4 cellular contexts compared by ENCODE assay signal in genomic region chr3:121424549-121424948, GRCh38.
TF ChIP-seq lines count a peak whose summit lies in the region.

No MANE protein-coding gene starts in this region.

TF ChIP-seq in HepG2, 621 proteins besides CTCF, POLR2A, EP300 and RAD21:
- TF ChIP-seq CREB1 (IDR thresholded peaks at IDR 0.05) (0 out of 2 replicates have a peak, but pooled peaks have one; percentile 17), CREB1 (CRISPR knock-in tag; IDR thresholded peaks at IDR 0.05) (no peak), ZNF44 (CRISPR knock-in tag; IDR thresholded peaks at IDR 0.05) (no peak), ATF7 (IDR thresholded peaks at IDR 0.05) (peak; percentile 85), ATF7 (CRISPR knock-in tag; IDR thresholded peaks at IDR 0.05) (no peak)

TF ChIP-seq in HEK293, 187 proteins besides CTCF, POLR2A, EP300 and RAD21:
- peak; percentile 67; the same call in 1 of the 2 replicates for TF ChIP-seq ATF2 (tag by site-specific recombination; IDR thresholded peaks at IDR 0.05; ENCODE audit: low read depth)
- no peak for TF ChIP-seq ZNF292 (tag by site-specific recombination; IDR thresholded peaks at IDR 0.05; ENCODE audit: borderline replicate concordance, low read depth)

TF ChIP-seq in GM12878, 131 proteins besides CTCF, POLR2A, EP300 and RAD21:
- TF ChIP-seq ATF7 (IDR thresholded peaks at IDR 0.05; ENCODE audit: low read depth) (0 out of 2 replicates have a peak, but pooled peaks have one; percentile 36), ETV6 (conservative IDR thresholded peaks at IDR 0.05 in 1 of 2, IDR thresholded peaks at IDR 0.05 in 1 of 2; ENCODE audit: borderline replicate concordance in 1 of 2, low read depth in 1 of 2) (no peak), ZNF207 (IDR thresholded peaks at IDR 0.05; ENCODE audit: borderline replicate concordance) (no peak), ZNF217 (IDR thresholded peaks at IDR 0.05) (no peak)

TF ChIP-seq in K562, 482 proteins besides CTCF, POLR2A, EP300 and RAD21:
- no peak for TF ChIP-seq PCBP2 (IDR thresholded peaks at IDR 0.05; ENCODE audit: low read depth, low read length, poor library complexity, severe bottlenecking)
- TF ChIP-seq ATF3 (IDR thresholded peaks at IDR 0.05), result peak; percentile 18; the same call in 1 of the 2 replicates
- no peak for TF ChIP-seq ATF3 (CRISPR knock-in tag; conservative IDR thresholded peaks at IDR 0.05)
